In genomic region chr18:34594243-34594642, GRCh38 we compare ENCODE assay signal across 23 cellular contexts.
DNase-seq lines count a peak whose midpoint lies in the region; ATAC-seq and TF ChIP-seq lines count a peak whose summit lies in the region.
"Had no signal": no experiment of that assay in that cellular context is flagged by ENCODE, and none has a peak within 500 bp of the region (broad histone marks: within the 10 kb centered on the region; RNA-seq: fewer than 3 reads in every experiment).

No MANE protein-coding gene starts in this region.

- intact Hi-C loops in esophagus muscularis mucosa (cut with DNase I): loop anchor here (5.0 kb wide), 1 partner anchor 102 kb away; no protein-coding TSS in a partner anchor

- H3K4me1 Mint-ChIP-seq in activated naive CD8-positive, alpha-beta T cell treated with anti-CD3 and anti-CD28 coated beads for 36 hours: no peaks in the 10 kb centered on the region
- peaks cover 31 to 39% of the 10 kb centered on the region in 2 experiments for H3K4me1 Mint-ChIP-seq in H9

- H2AFZ ChIP-seq in GM23248: peak overlapping the region; percentile 39; the same call in 1 of the 2 replicates
- no peak overlapping the region for H2AFZ ChIP-seq in H9 (ENCODE audit: low read length)
- H2AFZ ChIP-seq: hepatocyte had no signal

- no peak for TF ChIP-seq POLR2A in esophagus muscularis mucosa (IDR thresholded peaks at IDR 0.05; ENCODE audit: low read depth)

- no peak overlapping the region for H3K4ac ChIP-seq in H9 (ENCODE audit: low read depth, low read length)

- H3K23ac ChIP-seq in H9 (ENCODE audit: insufficient read length, low read depth, low read length): no peak overlapping the region

- no peak overlapping the region for H3K18ac ChIP-seq in H9 (ENCODE audit: insufficient read length, low read depth, low read length)

- H3T11ph ChIP-seq in H9 (ENCODE audit: low read length): no peak overlapping the region

- no peak for TF ChIP-seq CTCF in esophagus muscularis mucosa (IDR thresholded peaks at IDR 0.05)
- TF ChIP-seq CTCF in H9 (conservative IDR thresholded peaks at IDR 0.05): no peak

- H3K9me3 Mint-ChIP-seq in activated naive CD8-positive, alpha-beta T cell treated with anti-CD3 and anti-CD28 coated beads for 36 hours: no peaks in the 10 kb centered on the region
- H3K9me3 Mint-ChIP-seq in H9: no peaks in the 10 kb centered on the region
- H3K9me3 Mint-ChIP-seq: activated CD4-positive, alpha-beta memory T cell treated with anti-CD3 and anti-CD28 coated beads for 36 hours; activated naive CD4-positive, alpha-beta T cell treated with anti-CD3 and anti-CD28 coated beads for 36 hours had no signal

- H3K9me2 ChIP-seq in GM23248 (ENCODE audit: insufficient read depth): no peaks in the 10 kb centered on the region

- no peak overlapping the region for H2BK12ac ChIP-seq in H9 (ENCODE audit: insufficient read length, low read depth, low read length)

- H3K9me3 ChIP-seq in GM23248 (ENCODE audit: low read depth) (no peaks in the 10 kb centered on the region), esophagus muscularis mucosa (no peaks in the 10 kb centered on the region), skeletal muscle tissue (ENCODE audit: control insufficient read depth in 3 of 3, low read length in 3 of 3) (no peaks in the 10 kb centered on the region), H9 (ENCODE audit: control insufficient read depth, low read depth, low read length) (no peaks in the 10 kb centered on the region)
- H3K9me3 ChIP-seq: pancreas, SJSA1, spleen had no signal

- H3K79me1 ChIP-seq in H9 (ENCODE audit: insufficient read depth, low read depth, low read length, poor library complexity, severe bottlenecking): no peaks in the 10 kb centered on the region

- H3K4me3 ChIP-seq in GM23248: no peak overlapping the region
- H3K4me3 ChIP-seq in esophagus muscularis mucosa: peak overlapping the region; percentile 44 to 62 (median 54)
- H3K4me3 ChIP-seq in skeletal muscle tissue (ENCODE audit: low read length in 3 of 3): peak overlapping the region; percentile 68 to 86 (median 68)
- H3K4me3 ChIP-seq: hepatocyte, pancreas, SJSA1 had no signal

- no peak overlapping the region for H3K27ac Mint-ChIP-seq in activated naive CD8-positive, alpha-beta T cell treated with anti-CD3 and anti-CD28 coated beads for 36 hours
- no peak overlapping the region for H3K27ac Mint-ChIP-seq in H9
- H3K27ac Mint-ChIP-seq: activated CD4-positive, alpha-beta memory T cell treated with anti-CD3 and anti-CD28 coated beads for 36 hours; activated naive CD4-positive, alpha-beta T cell treated with anti-CD3 and anti-CD28 coated beads for 36 hours had no signal

- peaks cover 18% of the 10 kb centered on the region; the same call in 1 of the 2 replicates for H3F3A ChIP-seq in GM23248 (ENCODE audit: insufficient read depth)

- no peak overlapping the region for H4K91ac ChIP-seq in H9 (ENCODE audit: insufficient read length, low read depth, low read length)

- no peak overlapping the region for H3K56ac ChIP-seq in H9 (ENCODE audit: insufficient read length, low read depth, low read length)

- no peak overlapping the region for H2BK120ac ChIP-seq in H9 (ENCODE audit: low read depth, low read length, poor library complexity, severe bottlenecking)

- no peak overlapping the region for H2AK5ac ChIP-seq in H9 (ENCODE audit: insufficient read length, low read length)

- H2BK5ac ChIP-seq in H9 (ENCODE audit: insufficient read length, low read length): no peak overlapping the region

- in situ Hi-C loops in GM23248 (cut with MboI): no loop called here

- no peaks in the 10 kb centered on the region for H3K36me3 Mint-ChIP-seq in activated naive CD8-positive, alpha-beta T cell treated with anti-CD3 and anti-CD28 coated beads for 36 hours
- peaks cover 0 to 6% (median 0%) of the 10 kb centered on the region in 3 experiments; a peak in 1 of 7 replicates for H3K36me3 Mint-ChIP-seq in H9 (ENCODE audit: insufficient read depth in 1 of 3, low read depth in 3 of 3)
- H3K36me3 Mint-ChIP-seq: activated CD4-positive, alpha-beta memory T cell treated with anti-CD3 and anti-CD28 coated beads for 36 hours had no signal

- H3K4me2 ChIP-seq in GM23248 (ENCODE audit: unreplicated experiment) (no peak overlapping the region), H9 (ENCODE audit: insufficient read depth, insufficient read length, low read length) (no peak overlapping the region)

- H3K27me3 Mint-ChIP-seq in activated naive CD8-positive, alpha-beta T cell treated with anti-CD3 and anti-CD28 coated beads for 36 hours: peaks cover 3% of the 10 kb centered on the region
- H3K27me3 Mint-ChIP-seq in H9 (ENCODE audit: low read depth): no peaks in the 10 kb centered on the region
- H3K27me3 Mint-ChIP-seq: activated CD4-positive, alpha-beta memory T cell treated with anti-CD3 and anti-CD28 coated beads for 36 hours had no signal

- no peak overlapping the region for H3K4me3 Mint-ChIP-seq in activated naive CD8-positive, alpha-beta T cell treated with anti-CD3 and anti-CD28 coated beads for 36 hours
- no peak overlapping the region for H3K4me3 Mint-ChIP-seq in H9
- H3K4me3 Mint-ChIP-seq: activated CD4-positive, alpha-beta memory T cell treated with anti-CD3 and anti-CD28 coated beads for 36 hours; activated naive CD4-positive, alpha-beta T cell treated with anti-CD3 and anti-CD28 coated beads for 36 hours had no signal

- H3K36me3 ChIP-seq in GM23248 (ENCODE audit: low read depth): no peaks in the 10 kb centered on the region
- no peaks in the 10 kb centered on the region for H3K36me3 ChIP-seq in esophagus muscularis mucosa
- peaks cover 0 to 3% (median 0%) of the 10 kb centered on the region in 3 donors for H3K36me3 ChIP-seq in skeletal muscle tissue (ENCODE audit: control insufficient read depth in 3 of 3, insufficient read depth in 3 of 3, low read length in 3 of 3)
- H3K36me3 ChIP-seq: pancreas, SJSA1, spleen had no signal

- H4K20me1 ChIP-seq in GM23248 (ENCODE audit: insufficient read depth) (no peaks in the 10 kb centered on the region), H9 (ENCODE audit: control insufficient read depth, insufficient read depth, insufficient read length) (no peaks in the 10 kb centered on the region)

- H3K14ac ChIP-seq in H9 (ENCODE audit: insufficient read depth, low read length): no peak overlapping the region

- no peaks in the 10 kb centered on the region for H3K79me2 ChIP-seq in GM23248 (ENCODE audit: insufficient read depth)
- H3K79me2 ChIP-seq in H9 (ENCODE audit: insufficient read depth, low read length): no peaks in the 10 kb centered on the region
- H3K79me2 ChIP-seq: hepatocyte had no signal

- WGBS in GM23248 (ENCODE audit: low coverage in 1 of 2, low lambda C conversion rate in 2 of 2, missing lambda C conversion rate in 2 of 2), 2 experiments: 57 to 58% methylated on average over 2 of the region's 2 CpGs
- 41% methylated on average over 2 of the region's 2 CpGs for WGBS in esophagus muscularis mucosa
- WGBS in H9 (ENCODE audit: extremely low coverage, insufficient read length, low lambda C conversion rate): no CpG with 5 or more reads among the region's 2 CpGs

- DNase-seq in GM23248: no peak
- no peak for DNase-seq in esophagus muscularis mucosa (ENCODE audit: extremely low spot score)
- peak; percentile 32 for DNase-seq in midbrain (lab: John Stamatoyannopoulos, UW)
- DNase-seq in activated naive CD8-positive, alpha-beta T cell treated with anti-CD3 and anti-CD28 coated beads for 36 hours: no peak
- DNase-seq in NCI-H526 treated with DMSO at 0.1 percent for 48 hours (lab: John Stamatoyannopoulos, UW): no peak
- no peak for DNase-seq in H9
- DNase-seq: activated CD4-positive, alpha-beta memory T cell treated with anti-CD3 and anti-CD28 coated beads for 36 hours; activated naive CD4-positive, alpha-beta T cell treated with anti-CD3 and anti-CD28 coated beads for 36 hours; activated T-cell treated with anti-CD3 and anti-CD28 coated beads, Interleukin-2, amount 50 U/mL, for 1 hour; DMS153; effector CD4-positive, alpha-beta T cell; kidney; NCI-H2171; NCI-H748 treated with DMSO at 0.1 percent for 48 hours; OCI-M1; pancreas; spleen; T-helper 2 cell; trophoblast cell had no signal

- H3K23me2 ChIP-seq in H9 (ENCODE audit: insufficient read length, low read depth, low read length, poor library complexity, severe bottlenecking): no peaks in the 10 kb centered on the region

- H2BK15ac ChIP-seq in H9 (ENCODE audit: low read depth, low read length): no peak overlapping the region

- H3K27me3 ChIP-seq in GM23248 (replicated peaks; ENCODE audit: insufficient read depth) (no peaks in the 10 kb centered on the region), esophagus muscularis mucosa (no peaks in the 10 kb centered on the region), skeletal muscle tissue (ENCODE audit: control insufficient read depth in 3 of 3, insufficient read depth in 3 of 3, low read length in 3 of 3) (no peaks in the 10 kb centered on the region), H9 (ENCODE audit: insufficient read depth, low read length) (no peaks in the 10 kb centered on the region)
- H3K27me3 ChIP-seq: hepatocyte, pancreas, SJSA1, spleen had no signal

- ATAC-seq in GM19397 (IDR thresholded peaks at IDR 0.05; ENCODE audit: unreplicated experiment): no peak

- TF ChIP-seq EP300 in esophagus muscularis mucosa (IDR thresholded peaks at IDR 0.05): no peak

- H3K27ac ChIP-seq in GM23248 (no peak overlapping the region), esophagus muscularis mucosa (replicated peaks in 1 of 4) (peak overlapping the region; percentile 82 to 87 (median 83)), skeletal muscle tissue (ENCODE audit: low read depth, low read length) (peak overlapping the region; percentile 89), H9 (ENCODE audit: insufficient read length, low read depth, low read length) (no peak overlapping the region)
- H3K27ac ChIP-seq: hepatocyte, SJSA1 had no signal

- H2BK20ac ChIP-seq in H9 (ENCODE audit: low read depth, low read length, poor library complexity, severe bottlenecking): no peak overlapping the region

- H3K9ac ChIP-seq in GM23248: no peak overlapping the region
- peak overlapping the region; percentile 73 to 86 (median 81) for H3K9ac ChIP-seq in skeletal muscle tissue (ENCODE audit: low read depth in 1 of 3, low read length in 3 of 3)
- no peak overlapping the region for H3K9ac ChIP-seq in H9 (ENCODE audit: extremely low read depth, insufficient read length, low read length)

- H4K8ac ChIP-seq in H9 (replicated peaks; ENCODE audit: insufficient read length, low read depth, low read length): no peak overlapping the region

- H4K5ac ChIP-seq in H9 (ENCODE audit: insufficient read length, low read depth, low read length): no peak overlapping the region

- H3K4me1 ChIP-seq in GM23248 (ENCODE audit: insufficient read depth) (peaks cover 11% of the 10 kb centered on the region), esophagus muscularis mucosa (peaks cover 6 to 51% (median 43%) of the 10 kb centered on the region in 4 donors), skeletal muscle tissue (ENCODE audit: control insufficient read depth in 3 of 3, insufficient read depth in 3 of 3, low read length in 3 of 3) (peaks cover 10 to 21% (median 11%) of the 10 kb centered on the region in 3 donors), H9 (ENCODE audit: insufficient read depth, low read length) (peaks cover 2% of the 10 kb centered on the region; the same call in 1 of the 2 replicates)

Comparison
In these comparisons a context has a peak if more than half of its experiments do, and no peak if none do; other contexts are left out.
1. H3K27ac ChIP-seq: peak in esophagus muscularis mucosa (4 of 4) and skeletal muscle tissue (single experiment); none in GM23248 (single experiment) and H9 (single experiment).
2. H3K9ac ChIP-seq: peak in skeletal muscle tissue (3 of 3); none in GM23248 (single experiment) and H9 (single experiment).